ENCODE assay signal across 8 cellular contexts in genomic region chrX:129982300-129983246, GRCh38. TPM values are rescaled to one million over a fixed set of nuclear protein-coding genes. Genes with fewer than 3 reads are reported as not detected.
DNase-seq lines count a peak whose midpoint lies in the region; ATAC-seq and TF ChIP-seq lines count a peak whose summit lies in the region.

A gene with protein sequence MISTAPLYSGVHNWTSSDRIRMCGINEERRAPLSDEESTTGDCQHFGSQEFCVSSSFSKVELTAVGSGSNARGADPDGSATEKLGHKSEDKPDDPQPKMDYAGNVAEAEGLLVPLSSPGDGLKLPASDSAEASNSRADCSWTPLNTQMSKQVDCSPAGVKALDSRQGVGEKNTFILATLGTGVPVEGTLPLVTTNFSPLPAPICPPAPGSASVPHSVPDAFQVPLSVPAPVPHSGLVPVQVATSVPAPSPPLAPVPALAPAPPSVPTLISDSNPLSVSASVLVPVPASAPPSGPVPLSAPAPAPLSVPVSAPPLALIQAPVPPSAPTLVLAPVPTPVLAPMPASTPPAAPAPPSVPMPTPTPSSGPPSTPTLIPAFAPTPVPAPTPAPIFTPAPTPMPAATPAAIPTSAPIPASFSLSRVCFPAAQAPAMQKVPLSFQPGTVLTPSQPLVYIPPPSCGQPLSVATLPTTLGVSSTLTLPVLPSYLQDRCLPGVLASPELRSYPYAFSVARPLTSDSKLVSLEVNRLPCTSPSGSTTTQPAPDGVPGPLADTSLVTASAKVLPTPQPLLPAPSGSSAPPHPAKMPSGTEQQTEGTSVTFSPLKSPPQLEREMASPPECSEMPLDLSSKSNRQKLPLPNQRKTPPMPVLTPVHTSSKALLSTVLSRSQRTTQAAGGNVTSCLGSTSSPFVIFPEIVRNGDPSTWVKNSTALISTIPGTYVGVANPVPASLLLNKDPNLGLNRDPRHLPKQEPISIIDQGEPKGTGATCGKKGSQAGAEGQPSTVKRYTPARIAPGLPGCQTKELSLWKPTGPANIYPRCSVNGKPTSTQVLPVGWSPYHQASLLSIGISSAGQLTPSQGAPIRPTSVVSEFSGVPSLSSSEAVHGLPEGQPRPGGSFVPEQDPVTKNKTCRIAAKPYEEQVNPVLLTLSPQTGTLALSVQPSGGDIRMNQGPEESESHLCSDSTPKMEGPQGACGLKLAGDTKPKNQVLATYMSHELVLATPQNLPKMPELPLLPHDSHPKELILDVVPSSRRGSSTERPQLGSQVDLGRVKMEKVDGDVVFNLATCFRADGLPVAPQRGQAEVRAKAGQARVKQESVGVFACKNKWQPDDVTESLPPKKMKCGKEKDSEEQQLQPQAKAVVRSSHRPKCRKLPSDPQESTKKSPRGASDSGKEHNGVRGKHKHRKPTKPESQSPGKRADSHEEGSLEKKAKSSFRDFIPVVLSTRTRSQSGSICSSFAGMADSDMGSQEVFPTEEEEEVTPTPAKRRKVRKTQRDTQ (N-terminal part only) (plus strand): TSS chrX:129982635. CDS start chrX:130005232, 22,597 bp downstream.

- H3K36me3 Mint-ChIP-seq in CD4-positive, CD25-positive, alpha-beta regulatory T cell, result no peaks in the 10 kb centered on the region

- H3K27me3 ChIP-seq in CD4-positive, CD25-positive, alpha-beta regulatory T cell (ENCODE audit: control insufficient read depth, insufficient read depth, low read length), result no peaks in the 10 kb centered on the region
- H3K27me3 ChIP-seq in left lung, result no peaks in the 10 kb centered on the region

- no peaks in the 10 kb centered on the region for H3K9me3 Mint-ChIP-seq in CD4-positive, CD25-positive, alpha-beta regulatory T cell

- no peaks in the 10 kb centered on the region for H3K36me3 ChIP-seq in CD4-positive, CD25-positive, alpha-beta regulatory T cell (ENCODE audit: control insufficient read depth, insufficient read depth, low read length)
- no peaks in the 10 kb centered on the region for H3K36me3 ChIP-seq in left lung

- no peak within 1 kb of the TSS for H3K4me3 Mint-ChIP-seq in CD4-positive, CD25-positive, alpha-beta regulatory T cell

- H3K4me1 ChIP-seq in CD4-positive, CD25-positive, alpha-beta regulatory T cell (ENCODE audit: control insufficient read depth, insufficient read depth, low read length, poor library complexity, severe bottlenecking), result peaks cover 12% of the 10 kb centered on the region
- H3K4me1 ChIP-seq in left lung, result no peaks in the 10 kb centered on the region

- H3K27ac ChIP-seq in CD4-positive, CD25-positive, alpha-beta regulatory T cell (ENCODE audit: insufficient read depth, low read length, poor library complexity, severe bottlenecking), result no peak within 1 kb of the TSS
- peak within 1 kb of the TSS; percentile 62 to 68 for H3K27ac ChIP-seq in left lung

- peaks cover 0 to 37% (median 15%) of the 10 kb centered on the region in 4 donors for H3K4me1 Mint-ChIP-seq in CD4-positive, CD25-positive, alpha-beta regulatory T cell

- H3K27ac Mint-ChIP-seq in CD4-positive, CD25-positive, alpha-beta regulatory T cell, result peak within 1 kb of the TSS in 2 of 3 donors; percentile 63 to 75

- peak; percentile 81 to 94 (median 86) for DNase-seq in CD4-positive, CD25-positive, alpha-beta regulatory T cell
- DNase-seq in NCI-H526 (lab: John Stamatoyannopoulos, UW), result peak; percentile 89 to 95
- peak; percentile 82 for DNase-seq in activated CD4-positive, alpha-beta T cell treated with anti-CD3 and anti-CD28 coated beads, Interleukin-2, amount 50 U/mL, for 1 hour
- DNase-seq in dedifferentiated amniotic fluid mesenchymal stem cell (ENCODE audit: extremely low spot score), result peak; percentile 75
- peak; percentile 92 to 95 for DNase-seq in left lung
- peak; percentile 82 for DNase-seq in stimulated activated CD4-positive, alpha-beta T cell treated with anti-CD3 and anti-CD28 coated beads, Interleukin-4, amount 100 ng/mL, for 1 hour

- H3K27me3 Mint-ChIP-seq in CD4-positive, CD25-positive, alpha-beta regulatory T cell, result peaks cover 23% of the 10 kb centered on the region

- H3K9me3 ChIP-seq in CD4-positive, CD25-positive, alpha-beta regulatory T cell (ENCODE audit: control insufficient read depth in 2 of 2, low read length in 2 of 2), result no peaks in the 10 kb centered on the region
- H3K9me3 ChIP-seq in left lung, result no peaks in the 10 kb centered on the region

- peak; percentile 94 to 95 for ATAC-seq in CD4-positive, CD25-positive, alpha-beta regulatory T cell (ENCODE audit: low read depth in 2 of 2)
- ATAC-seq in GM19395 (IDR thresholded peaks at IDR 0.05; ENCODE audit: unreplicated experiment) (peak; percentile 86), HG03520 (IDR thresholded peaks at IDR 0.05; ENCODE audit: unreplicated experiment) (peak; percentile 89), left lung (peak; percentile 94)

- H3K4me3 ChIP-seq in CD4-positive, CD25-positive, alpha-beta regulatory T cell (ENCODE audit: low read depth, low read length), result peak within 1 kb of the TSS; percentile 65
- H3K4me3 ChIP-seq in left lung, result peak within 1 kb of the TSS in 1 of 2 donors; percentile 40

- intact Hi-C loops in left lung (cut with DNase I), result no loop called here

- TF ChIP-seq CTCF in left lung (IDR thresholded peaks at IDR 0.05), result no peak

RNA-seq across cellular contexts. Expression of the gene that starts here (rescaled TPM):
- total RNA-seq in CD4-positive, CD25-positive, alpha-beta regulatory T cell, result 5.5 TPM
- polyA plus RNA-seq in CD4-positive, CD25-positive, alpha-beta regulatory T cell, result 1 to 10 TPM in 2 of 4 donors, under 1 TPM in 2; 0.13 to 2.0 (median 1.0) TPM
- total RNA-seq in left lung, result 10 to 100 TPM; 12.1 to 14.3 TPM
